ENCODE assay signal across 28 cellular contexts in genomic region chr10:69853064-69853463, GRCh38. TPM values are rescaled to one million over a fixed set of nuclear protein-coding genes. Genes with fewer than 3 reads are reported as not detected.
"Had no signal": no experiment of that assay in that cellular context is flagged by ENCODE, and none has a peak within 500 bp of the region (broad histone marks: within the 10 kb centered on the region; RNA-seq: fewer than 3 reads in every experiment).

No MANE protein-coding gene starts in this region.

- DNase-seq: activated CD4-positive, alpha-beta T cell treated with anti-CD3 and anti-CD28 coated beads for 4 hours; activated CD4-positive, alpha-beta T cell treated with anti-CD3 and anti-CD28 coated beads, Interleukin-2, amount 50 U/mL, for 4 hours; activated naive CD4-positive, alpha-beta T cell; activated T-cell treated with anti-CD3 and anti-CD28 coated beads for 4 hours; activated T-cell treated with anti-CD3 and anti-CD28 coated beads, Interleukin-2, amount 50 U/mL, for 72 hours; anterior cingulate cortex; dorsolateral prefrontal cortex; effector memory CD4-positive, alpha-beta T cell; head of caudate nucleus; hippocampal formation; left lung; lower lobe of right lung; nucleus accumbens; pancreas; sigmoid colon; small intestine; stimulated activated CD4-positive, alpha-beta T cell treated with anti-CD3 and anti-CD28 coated beads, Interleukin-4, amount 100 ng/mL, for 24 hours; stimulated activated naive CD8-positive, alpha-beta T cell treated with anti-CD3 and anti-CD28 coated beads, Interleukin-15, amount 100 ng/mL, for 72 hours; substantia nigra; upper lobe of right lung had no signal

- ATAC-seq: activated T-cell treated with anti-CD3 and anti-CD28 coated beads, Interleukin-2, amount 50 U/mL, for 72 hours; gastroesophageal sphincter; left lung; lower lobe of right lung; pancreas; psoas muscle; stimulated activated effector memory CD8-positive, alpha-beta T cell treated with anti-CD3 and anti-CD28 coated beads, Interleukin-12 subunit alpha, Interleukin-12 subunit beta, amount 100 ng/mL, for 72 hours; stimulated activated naive CD8-positive, alpha-beta T cell treated with anti-CD3 and anti-CD28 coated beads, Interleukin-15, amount 100 ng/mL, for 72 hours; upper lobe of right lung had no signal

- H3K36me3 ChIP-seq: gastroesophageal sphincter, left lung, lower lobe of right lung, pancreas, sigmoid colon, upper lobe of right lung had no signal

- H3K9me3 ChIP-seq: gastroesophageal sphincter, left lung, lower lobe of right lung, pancreas, psoas muscle, sigmoid colon, upper lobe of right lung had no signal

- H3K36me3 Mint-ChIP-seq: activated naive CD8-positive, alpha-beta T cell; stimulated activated effector memory CD8-positive, alpha-beta T cell treated with anti-CD3 and anti-CD28 coated beads, Interleukin-12 subunit alpha, Interleukin-12 subunit beta, amount 100 ng/mL, for 72 hours had no signal

- H3K27ac Mint-ChIP-seq: activated naive CD8-positive, alpha-beta T cell; activated T-cell treated with anti-CD3 and anti-CD28 coated beads, Interleukin-2, amount 50 U/mL, for 72 hours; stimulated activated effector memory CD8-positive, alpha-beta T cell treated with anti-CD3 and anti-CD28 coated beads, Interleukin-12 subunit alpha, Interleukin-12 subunit beta, amount 100 ng/mL, for 72 hours; stimulated activated naive CD8-positive, alpha-beta T cell treated with anti-CD3 and anti-CD28 coated beads, Interleukin-15, amount 100 ng/mL, for 72 hours had no signal

- H3K9me3 Mint-ChIP-seq: activated T-cell treated with anti-CD3 and anti-CD28 coated beads, Interleukin-2, amount 50 U/mL, for 72 hours; stimulated activated effector memory CD8-positive, alpha-beta T cell treated with anti-CD3 and anti-CD28 coated beads, Interleukin-12 subunit alpha, Interleukin-12 subunit beta, amount 100 ng/mL, for 72 hours; stimulated activated naive CD8-positive, alpha-beta T cell treated with anti-CD3 and anti-CD28 coated beads, Interleukin-15, amount 100 ng/mL, for 72 hours had no signal

- H3K4me1 Mint-ChIP-seq: stimulated activated effector memory CD8-positive, alpha-beta T cell treated with anti-CD3 and anti-CD28 coated beads, Interleukin-12 subunit alpha, Interleukin-12 subunit beta, amount 100 ng/mL, for 72 hours; stimulated activated naive CD8-positive, alpha-beta T cell treated with anti-CD3 and anti-CD28 coated beads, Interleukin-15, amount 100 ng/mL, for 72 hours had no signal

- H3K4me3 ChIP-seq: coronary artery, dorsolateral prefrontal cortex, gastroesophageal sphincter, left lung, lower lobe of right lung, pancreas, psoas muscle, sigmoid colon, upper lobe of right lung had no signal

- FAIRE-seq: islet of Langerhans, pancreas, small intestine had no signal

- H3K27me3 Mint-ChIP-seq: activated naive CD8-positive, alpha-beta T cell had no signal

- H3K4me3 Mint-ChIP-seq: activated naive CD8-positive, alpha-beta T cell; activated T-cell treated with anti-CD3 and anti-CD28 coated beads, Interleukin-2, amount 50 U/mL, for 72 hours; stimulated activated effector memory CD8-positive, alpha-beta T cell treated with anti-CD3 and anti-CD28 coated beads, Interleukin-12 subunit alpha, Interleukin-12 subunit beta, amount 100 ng/mL, for 72 hours; stimulated activated naive CD8-positive, alpha-beta T cell treated with anti-CD3 and anti-CD28 coated beads, Interleukin-15, amount 100 ng/mL, for 72 hours had no signal

- H3K27ac ChIP-seq: coronary artery, dorsolateral prefrontal cortex, gastroesophageal sphincter, left lung, lower lobe of right lung, pancreas, psoas muscle, sigmoid colon, upper lobe of right lung had no signal

- H3K27me3 ChIP-seq: dorsolateral prefrontal cortex, gastroesophageal sphincter, left lung, pancreas, sigmoid colon, upper lobe of right lung had no signal

- H3K4me1 ChIP-seq: left lung, lower lobe of right lung, pancreas, upper lobe of right lung had no signal

RNA-seq across cellular contexts. Expression of gene COL13A1, which starts 51.4 kb away (rescaled TPM):
- total RNA-seq: activated T-cell treated with anti-CD3 and anti-CD28 coated beads, Interleukin-2, amount 50 U/mL, for 72 hours; mesenteric fat pad; T-helper 1 cell treated with Interleukin-12 subunit alpha and Interleukin-12 subunit beta and Interleukin-4 antibody, amounts not matched to agents 30 ng/mL and 1 ng/mL, for 36 hours had no signal
